Comparison of ENCODE assay signal across 8 cellular contexts in genomic region chr1:180482425-180483275, GRCh38. TPM values are rescaled to one million over a fixed set of nuclear protein-coding genes. Genes with fewer than 3 reads are reported as not detected.
A peak's percentile ranks its signal among the peaks of the same experiment; 100 is the strongest.
DNase-seq lines count a peak whose midpoint lies in the region; ATAC-seq, FAIRE-seq and TF ChIP-seq lines count a peak whose summit lies in the region.

No MANE protein-coding gene starts in this region.

- intact Hi-C loops in body of pancreas (cut with DNase I): loop anchor here (10.0 kb wide), 1 partner anchor 228 kb away; no protein-coding TSS in a partner anchor
- intact Hi-C loops in aorta (cut with DNase I): loop anchor here (2.0 to 10.0 kb wide), 4 partner anchors 230 to 298 kb away; no protein-coding TSS in a partner anchor

- H3K36me3 ChIP-seq in body of pancreas (replicated peaks in 1 of 2; ENCODE audit: insufficient read depth in 1 of 2, low read depth in 2 of 2): no peaks in the 10 kb centered on the region
- H3K36me3 ChIP-seq in aorta (ENCODE audit: control insufficient read depth in 1 of 2, insufficient read depth in 2 of 2, low read length in 1 of 2): no peaks in the 10 kb centered on the region

- H3K9me3 ChIP-seq in body of pancreas (no peaks in the 10 kb centered on the region), aorta (ENCODE audit: control insufficient read depth, low read length) (no peaks in the 10 kb centered on the region)

- ATAC-seq in GM21723 (IDR thresholded peaks at IDR 0.05; ENCODE audit: unreplicated experiment) (peak; percentile 60), body of pancreas (no peak), GM18867 (IDR thresholded peaks at IDR 0.05; ENCODE audit: unreplicated experiment) (no peak), aorta (ENCODE audit: low FRiP score) (no peak)

- H3K4me3 ChIP-seq in body of pancreas (no peak overlapping the region), aorta (ENCODE audit: low read length in 2 of 2) (no peak overlapping the region)

- peak; percentile 48 to 77 (median 58) for TF ChIP-seq CTCF in body of pancreas (IDR thresholded peaks at IDR 0.05)

- no peak for FAIRE-seq in urothelium cell line (lab: Jason Lieb, UNC)

- WGBS in body of pancreas, 2 donors: 18 to 20% methylated on average over 10 of the region's 10 CpGs
- WGBS in aorta, 2 donors: 25 to 28% methylated on average over 10 of the region's 10 CpGs

- peak; percentile 34 for DNase-seq in CMK (ENCODE audit: low read depth)
- peak; percentile 62 to 90 for DNase-seq in NCI-H526 (lab: John Stamatoyannopoulos, UW)
- DNase-seq in body of pancreas: peak in 1 of 4 donors; percentile 42
- peak; percentile 37 for DNase-seq in kidney glomerular epithelial cell (lab: John Stamatoyannopoulos, UW)
- peak; percentile 37 for DNase-seq in urothelium cell line (ENCODE audit: low spot score)
- no peak for DNase-seq in aorta

- H3K27ac ChIP-seq in body of pancreas: no peak overlapping the region
- H3K27ac ChIP-seq in aorta (ENCODE audit: low read depth in 1 of 2, low read length in 2 of 2): no peak overlapping the region

- H3K27me3 ChIP-seq in body of pancreas: no peaks in the 10 kb centered on the region
- no peaks in the 10 kb centered on the region for H3K27me3 ChIP-seq in aorta (ENCODE audit: control insufficient read depth in 1 of 2, insufficient read depth in 2 of 2, low read length in 1 of 2)

- no peak for TF ChIP-seq POLR2A in body of pancreas (IDR thresholded peaks at IDR 0.05)

- H3K4me1 ChIP-seq in body of pancreas: no peaks in the 10 kb centered on the region
- H3K4me1 ChIP-seq in aorta (ENCODE audit: control insufficient read depth in 1 of 2, insufficient read depth in 2 of 2, low read length in 2 of 2): no peaks in the 10 kb centered on the region

RNA-seq across cellular contexts. Expression of gene ACBD6, which starts 19.7 kb away (rescaled TPM):
- total RNA-seq in body of pancreas (10 to 100 TPM; 37.4 to 49.4 TPM), aorta (10 to 100 TPM; 27.7 to 32.1 TPM)
- 10 to 100 TPM; 29.4 to 53.1 TPM for polyA plus RNA-seq in aorta

Comparison
In these comparisons a context has a peak if more than half of its experiments do, and no peak if none do; other contexts are left out.
1. DNase-seq: peak in CMK (single experiment), NCI-H526 (2 of 2), kidney glomerular epithelial cell (single experiment) and urothelium cell line (single experiment); none in aorta (0 of 2).